15 cellular contexts compared by ENCODE assay signal in genomic region chr4:128825226-128825625, GRCh38. TPM values are rescaled to one million over a fixed set of nuclear protein-coding genes. Genes with fewer than 3 reads are reported as not detected.
DNase-seq lines count a peak whose midpoint lies in the region; ATAC-seq and TF ChIP-seq lines count a peak whose summit lies in the region.
"Had no signal": no experiment of that assay in that cellular context is flagged by ENCODE, and none has a peak within 500 bp of the region (broad histone marks: within the 10 kb centered on the region; RNA-seq: fewer than 3 reads in every experiment).

No MANE protein-coding gene starts in this region.

- no peaks in the 10 kb centered on the region for H3K27me3 Mint-ChIP-seq in CD4-positive, alpha-beta T cell
- H3K27me3 Mint-ChIP-seq in neural crest cell (ENCODE audit: low read depth): no peaks in the 10 kb centered on the region
- H3K27me3 Mint-ChIP-seq: activated CD4-positive, alpha-beta memory T cell treated with anti-CD3 and anti-CD28 coated beads, Interleukin-2, amount 10 ng/mL, durations not matched to agents 7 days and 5 days; CD8-positive, alpha-beta memory T cell had no signal

- TF ChIP-seq CTCF in CD4-positive, alpha-beta T cell (IDR thresholded peaks at IDR 0.05): no peak
- TF ChIP-seq CTCF in epithelial cell of esophagus (IDR thresholded peaks at IDR 0.05; ENCODE audit: insufficient read depth, low read depth, low read length, missing control alignments): no peak
- TF ChIP-seq CTCF in neural crest cell (conservative IDR thresholded peaks at IDR 0.05): no peak
- no peak for TF ChIP-seq CTCF in gastrocnemius medialis (IDR thresholded peaks at IDR 0.05 in 4 of 5, conservative IDR thresholded peaks at IDR 0.05 in 1 of 5)

- H3K36me3 Mint-ChIP-seq in CD4-positive, alpha-beta T cell (ENCODE audit: low read depth): peaks cover 59% of the 10 kb centered on the region
- H3K36me3 Mint-ChIP-seq in neural crest cell (ENCODE audit: low read depth): peaks cover 3% of the 10 kb centered on the region

- ATAC-seq in CD4-positive, alpha-beta T cell (ENCODE audit: poor library complexity): no peak
- ATAC-seq in GM21381 (IDR thresholded peaks at IDR 0.05; ENCODE audit: unreplicated experiment) (no peak), gastrocnemius medialis (no peak)
- ATAC-seq: stimulated activated naive CD8-positive, alpha-beta T cell treated with anti-CD3 and anti-CD28 coated beads, Interleukin-15, Interleukin-2, amounts not matched to agents 100 U/mL and 50 U/mL, for 24 hours had no signal

- POLR2A ChIA-PET in CD4-positive, alpha-beta T cell (lab: Charles Lee): no interaction called here

- intact Hi-C loops in CD4-positive, alpha-beta T cell (cut with DNase I, micrococcal nuclease): no loop called here
- intact Hi-C loops in gastrocnemius medialis (cut with DNase I; ENCODE audit: low total_unique reads): no loop called here

- peaks cover 83% of the 10 kb centered on the region for H3K4me1 Mint-ChIP-seq in CD4-positive, alpha-beta T cell (ENCODE audit: low read depth)
- H3K4me1 Mint-ChIP-seq in neural crest cell: peaks cover 63% of the 10 kb centered on the region

- no peaks in the 10 kb centered on the region for H3K9me3 ChIP-seq in CD4-positive, alpha-beta T cell (ENCODE audit: control insufficient read depth, low read length)
- H3K9me3 ChIP-seq in gastrocnemius medialis: no peaks in the 10 kb centered on the region

- H3K36me3 ChIP-seq in gastrocnemius medialis: no peaks in the 10 kb centered on the region

- H3K27me3 ChIP-seq in CD4-positive, alpha-beta T cell (ENCODE audit: control insufficient read depth, insufficient read depth, low read length): no peaks in the 10 kb centered on the region
- no peaks in the 10 kb centered on the region for H3K27me3 ChIP-seq in gastrocnemius medialis

- H3K4me3 ChIP-seq in epithelial cell of esophagus (ENCODE audit: low read length) (no peak overlapping the region), gastrocnemius medialis (no peak overlapping the region)

- H3K27ac Mint-ChIP-seq in CD4-positive, alpha-beta T cell: peak overlapping the region; percentile 32
- peak overlapping the region; percentile 53 for H3K27ac Mint-ChIP-seq in neural crest cell (ENCODE audit: unreplicated experiment)
- H3K27ac Mint-ChIP-seq: activated CD4-positive, alpha-beta memory T cell treated with anti-CD3 and anti-CD28 coated beads, Interleukin-2, amount 10 ng/mL, durations not matched to agents 7 days and 5 days had no signal

- CTCF ChIA-PET in CD4-positive, alpha-beta T cell (lab: Charles Lee): no interaction called here

- peaks cover 29% of the 10 kb centered on the region in 2 donors for H3K4me1 ChIP-seq in gastrocnemius medialis

- no peak for DNase-seq in CD4-positive, alpha-beta T cell
- DNase-seq in NCI-H460 (ENCODE audit: extremely low read depth, low read depth): peak; percentile 38
- DNase-seq in epithelial cell of esophagus (ENCODE audit: low read depth): peak; percentile 78
- DNase-seq in neural crest cell (ENCODE audit: low read depth, low spot score): no peak
- DNase-seq in COLO668 (lab: John Stamatoyannopoulos, UW; ENCODE audit: unreplicated experiment): no peak
- no peak for DNase-seq in gastrocnemius medialis
- no peak for DNase-seq in activated CD4-positive, alpha-beta T cell treated with anti-CD3 and anti-CD28 coated beads for 4 hours
- DNase-seq: activated CD4-positive, alpha-beta memory T cell treated with anti-CD3 and anti-CD28 coated beads, Interleukin-2, amount 10 ng/mL, durations not matched to agents 7 days and 5 days; amniotic stem cell; CD8-positive, alpha-beta memory T cell; NCI-H1417 treated with DMSO at 0.1 percent for 48 hours; NCI-H526 treated with DMSO at 0.1 percent for 48 hours; nucleus accumbens; stimulated activated naive CD8-positive, alpha-beta T cell treated with anti-CD3 and anti-CD28 coated beads, Interleukin-15, Interleukin-2, amounts not matched to agents 100 U/mL and 50 U/mL, for 24 hours had no signal

- in situ Hi-C loops in gastrocnemius medialis (cut with MboI; ENCODE audit: low sequenced_read_pairs in 4 of 4): no loop called here

- TF ChIP-seq POLR2A in gastrocnemius medialis (IDR thresholded peaks at IDR 0.05): no peak

- no peak overlapping the region for H3K27ac ChIP-seq in CD4-positive, alpha-beta T cell (ENCODE audit: low read depth, low read length)
- H3K27ac ChIP-seq in gastrocnemius medialis: no peak overlapping the region

- H3K4me3 Mint-ChIP-seq in CD4-positive, alpha-beta T cell: no peak overlapping the region
- no peak overlapping the region for H3K4me3 Mint-ChIP-seq in neural crest cell
- H3K4me3 Mint-ChIP-seq: activated CD4-positive, alpha-beta memory T cell treated with anti-CD3 and anti-CD28 coated beads, Interleukin-2, amount 10 ng/mL, durations not matched to agents 7 days and 5 days had no signal

- H3K9me3 Mint-ChIP-seq in CD4-positive, alpha-beta T cell: peaks cover 2% of the 10 kb centered on the region
- H3K9me3 Mint-ChIP-seq in neural crest cell: no peaks in the 10 kb centered on the region
- H3K9me3 Mint-ChIP-seq: activated CD4-positive, alpha-beta memory T cell treated with anti-CD3 and anti-CD28 coated beads, Interleukin-2, amount 10 ng/mL, durations not matched to agents 7 days and 5 days; CD8-positive, alpha-beta memory T cell had no signal

RNA-seq across cellular contexts. Expression of gene JADE1, which starts 15.7 kb away (rescaled TPM):
- 10 to 100 TPM; 57.1 to 58.4 TPM for total RNA-seq in CD4-positive, alpha-beta T cell
- total RNA-seq in NCI-H460 (2014; rRNA removed; shearing (Covaris generic)): 26.7 TPM in 2 replicates
- 26.3 and 26.6 TPM in 2 replicates for polyA plus RNA-seq in NCI-H460 (2014; cell fraction: nucleus; rRNA removed)
- total RNA-seq in neural crest cell: 37.3 and 39.6 TPM in 2 replicates
- total RNA-seq in gastrocnemius medialis: 10 to 100 TPM; 14.2 to 21.1 (median 14.9) TPM

Comparison
In these comparisons a context has a peak if more than half of its experiments do, and no peak if none do; other contexts are left out.
1. DNase-seq: peak in NCI-H460 (single experiment) and epithelial cell of esophagus (single experiment); none in CD4-positive, alpha-beta T cell (0 of 10), neural crest cell (single experiment), COLO668 (single experiment), gastrocnemius medialis (0 of 2) and activated CD4-positive, alpha-beta T cell treated with anti-CD3 and anti-CD28 coated beads for 4 hours (0 of 2).